ENCODE assay signal across 1 cellular context in the genomic region with DNA sequence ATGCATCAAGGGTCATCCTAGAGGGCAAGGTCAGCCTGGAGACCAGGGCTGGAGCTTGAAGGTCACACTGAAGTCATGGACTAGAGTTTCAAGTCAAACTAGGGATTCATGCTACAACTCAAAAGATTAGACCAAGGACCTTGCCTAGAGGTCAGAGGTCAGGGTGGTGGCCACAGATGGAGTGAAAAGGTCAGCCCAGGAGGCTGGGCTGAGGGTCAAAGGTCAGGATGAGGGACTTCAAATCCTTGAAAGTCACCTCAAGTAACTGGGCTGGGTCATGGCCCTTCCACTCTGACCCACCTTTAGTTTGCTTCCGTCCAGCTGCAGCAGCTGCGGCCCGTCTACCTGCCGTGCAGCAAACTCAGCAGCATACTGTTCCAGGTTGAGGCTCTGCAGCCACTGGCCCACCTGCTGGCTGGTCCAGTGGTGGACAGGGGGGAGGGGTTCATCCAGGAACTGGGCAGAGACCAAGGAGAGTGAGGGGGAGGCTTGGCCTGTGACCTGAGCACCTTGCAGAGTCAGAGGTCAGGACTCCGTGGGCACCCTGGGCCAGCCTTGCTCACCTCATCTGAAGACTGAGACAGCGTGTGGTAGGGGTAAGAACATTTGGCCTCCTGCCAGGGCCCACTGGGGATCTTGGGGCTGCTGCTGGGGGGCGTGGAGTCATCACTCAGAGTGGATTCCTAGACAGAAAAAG.
TF ChIP-seq lines count a peak whose summit lies in the region.

No MANE protein-coding gene starts in this region.

TF ChIP-seq in HepG2, 621 proteins besides CTCF, POLR2A, EP300 and RAD21 (continues in another document):
- TF ChIP-seq SPEN (CRISPR knock-in tag; IDR thresholded peaks at IDR 0.05; ENCODE audit: low read depth) (0 out of 2 replicates have a peak, but pooled peaks have one; percentile 7), ZNF382 (CRISPR knock-in tag; IDR thresholded peaks at IDR 0.05; ENCODE audit: borderline replicate concordance) (no peak), ZNF781 (CRISPR knock-in tag; IDR thresholded peaks at IDR 0.05; ENCODE audit: borderline replicate concordance, not compliant biosample characterization) (peak; percentile 54), ZNF768 (CRISPR knock-in tag; IDR thresholded peaks at IDR 0.05) (0 out of 2 replicates have a peak, but pooled peaks have one; percentile 17), RBM22 (optimal IDR thresholded peaks at IDR 0.05; ENCODE audit: low read length) (no peak), MYNN (CRISPR knock-in tag; IDR thresholded peaks at IDR 0.05; ENCODE audit: low read depth) (no peak), LCORL (IDR thresholded peaks at IDR 0.05) (no peak), LCORL (CRISPR knock-in tag; IDR thresholded peaks at IDR 0.05) (0 out of 2 replicates have a peak, but pooled peaks have one; percentile 46), ZKSCAN1 (IDR thresholded peaks at IDR 0.05; ENCODE audit: low read length) (no peak), ZSCAN21 (CRISPR knock-in tag; IDR thresholded peaks at IDR 0.05; ENCODE audit: borderline replicate concordance) (peak; percentile 19; the same call in 1 of the 2 replicates), ZNF329 (CRISPR knock-in tag; IDR thresholded peaks at IDR 0.05; ENCODE audit: low read depth) (no peak), ZNF350 (CRISPR knock-in tag; IDR thresholded peaks at IDR 0.05; ENCODE audit: borderline replicate concordance, low read depth) (0 out of 2 replicates have a peak, but pooled peaks have one; percentile 15), ESRRA (CRISPR knock-in tag; IDR thresholded peaks at IDR 0.05; ENCODE audit: low read depth) (peak; percentile 55; the same call in 1 of the 2 replicates), HNF4A (CRISPR knock-in tag; IDR thresholded peaks at IDR 0.05) (peak; percentile 43; the same call in 1 of the 2 replicates), MTA1 (CRISPR knock-in tag; IDR thresholded peaks at IDR 0.05; ENCODE audit: borderline replicate concordance) (no peak), NR2C2 (CRISPR knock-in tag; IDR thresholded peaks at IDR 0.05; ENCODE audit: borderline replicate concordance) (peak; percentile 57; the same call in 1 of the 2 replicates), ZNF713 (CRISPR knock-in tag; IDR thresholded peaks at IDR 0.05) (no peak), ZNF407 (CRISPR knock-in tag; IDR thresholded peaks at IDR 0.05; ENCODE audit: not compliant biosample characterization) (no peak), ZNF280B (CRISPR knock-in tag; IDR thresholded peaks at IDR 0.05; ENCODE audit: borderline replicate concordance) (0 out of 2 replicates have a peak, but pooled peaks have one; percentile 19), CBX1 (IDR thresholded peaks at IDR 0.05; ENCODE audit: low read depth) (peak; percentile 20), PITX1 (CRISPR knock-in tag; IDR thresholded peaks at IDR 0.05) (peak; percentile 34; the same call in 1 of the 2 replicates), SALL1 (CRISPR knock-in tag; IDR thresholded peaks at IDR 0.05) (peak; percentile 8; the same call in 1 of the 2 replicates), ZNF7 (CRISPR knock-in tag; IDR thresholded peaks at IDR 0.05) (no peak), POLR2AphosphoS2 (IDR thresholded peaks at IDR 0.05; ENCODE audit: low read depth, low read length) (no peak), FOXA3 (CRISPR knock-in tag; IDR thresholded peaks at IDR 0.05) (no peak), AGO1 (IDR thresholded peaks at IDR 0.05; ENCODE audit: low read depth, low read length, poor library complexity, severe bottlenecking) (peak; percentile 75), POLR2G (IDR thresholded peaks at IDR 0.05; ENCODE audit: low read depth, low read length) (no peak), KDM5B (CRISPR knock-in tag; IDR thresholded peaks at IDR 0.05; ENCODE audit: borderline replicate concordance) (0 out of 2 replicates have a peak, but pooled peaks have one; percentile 44), ZNF790 (CRISPR knock-in tag; IDR thresholded peaks at IDR 0.05; ENCODE audit: borderline replicate concordance) (no peak), HES4 (CRISPR knock-in tag; IDR thresholded peaks at IDR 0.05; ENCODE audit: borderline replicate concordance) (no peak), ZC3H13 (CRISPR knock-in tag; IDR thresholded peaks at IDR 0.05) (0 out of 2 replicates have a peak, but pooled peaks have one; percentile 11), MAZ (IDR thresholded peaks at IDR 0.05; ENCODE audit: borderline replicate concordance, low read depth, low read length) (no peak), MAZ (CRISPR knock-in tag; IDR thresholded peaks at IDR 0.05; ENCODE audit: low read depth) (0 out of 2 replicates have a peak, but pooled peaks have one; percentile 22), NR2F2 (IDR thresholded peaks at IDR 0.05; ENCODE audit: borderline replicate concordance, low read depth) (peak; percentile 65), ZNF557 (CRISPR knock-in tag; IDR thresholded peaks at IDR 0.05) (no peak), KDM2A (CRISPR knock-in tag; IDR thresholded peaks at IDR 0.05; ENCODE audit: borderline replicate concordance, low read depth) (0 out of 2 replicates have a peak, but pooled peaks have one; percentile 37), ZNF451 (CRISPR knock-in tag; IDR thresholded peaks at IDR 0.05) (0 out of 2 replicates have a peak, but pooled peaks have one; percentile 12), MAF1 (CRISPR knock-in tag; IDR thresholded peaks at IDR 0.05; ENCODE audit: borderline replicate concordance) (no peak), NONO (IDR thresholded peaks at IDR 0.05) (no peak), NONO (CRISPR knock-in tag; conservative IDR thresholded peaks at IDR 0.05) (0 out of 2 replicates have a peak, but pooled peaks have one; percentile 28)
- TF ChIP-seq, protein P1, sequence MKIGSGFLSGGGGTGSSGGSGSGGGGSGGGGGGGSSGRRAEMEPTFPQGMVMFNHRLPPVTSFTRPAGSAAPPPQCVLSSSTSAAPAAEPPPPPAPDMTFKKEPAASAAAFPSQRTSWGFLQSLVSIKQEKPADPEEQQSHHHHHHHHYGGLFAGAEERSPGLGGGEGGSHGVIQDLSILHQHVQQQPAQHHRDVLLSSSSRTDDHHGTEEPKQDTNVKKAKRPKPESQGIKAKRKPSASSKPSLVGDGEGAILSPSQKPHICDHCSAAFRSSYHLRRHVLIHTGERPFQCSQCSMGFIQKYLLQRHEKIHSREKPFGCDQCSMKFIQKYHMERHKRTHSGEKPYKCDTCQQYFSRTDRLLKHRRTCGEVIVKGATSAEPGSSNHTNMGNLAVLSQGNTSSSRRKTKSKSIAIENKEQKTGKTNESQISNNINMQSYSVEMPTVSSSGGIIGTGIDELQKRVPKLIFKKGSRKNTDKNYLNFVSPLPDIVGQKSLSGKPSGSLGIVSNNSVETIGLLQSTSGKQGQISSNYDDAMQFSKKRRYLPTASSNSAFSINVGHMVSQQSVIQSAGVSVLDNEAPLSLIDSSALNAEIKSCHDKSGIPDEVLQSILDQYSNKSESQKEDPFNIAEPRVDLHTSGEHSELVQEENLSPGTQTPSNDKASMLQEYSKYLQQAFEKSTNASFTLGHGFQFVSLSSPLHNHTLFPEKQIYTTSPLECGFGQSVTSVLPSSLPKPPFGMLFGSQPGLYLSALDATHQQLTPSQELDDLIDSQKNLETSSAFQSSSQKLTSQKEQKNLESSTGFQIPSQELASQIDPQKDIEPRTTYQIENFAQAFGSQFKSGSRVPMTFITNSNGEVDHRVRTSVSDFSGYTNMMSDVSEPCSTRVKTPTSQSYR (CRISPR knock-in tag; IDR thresholded peaks at IDR 0.05; ENCODE audit: borderline replicate concordance) = peak; percentile 18; the same call in 1 of the 2 replicates
- TF ChIP-seq, protein P2, sequence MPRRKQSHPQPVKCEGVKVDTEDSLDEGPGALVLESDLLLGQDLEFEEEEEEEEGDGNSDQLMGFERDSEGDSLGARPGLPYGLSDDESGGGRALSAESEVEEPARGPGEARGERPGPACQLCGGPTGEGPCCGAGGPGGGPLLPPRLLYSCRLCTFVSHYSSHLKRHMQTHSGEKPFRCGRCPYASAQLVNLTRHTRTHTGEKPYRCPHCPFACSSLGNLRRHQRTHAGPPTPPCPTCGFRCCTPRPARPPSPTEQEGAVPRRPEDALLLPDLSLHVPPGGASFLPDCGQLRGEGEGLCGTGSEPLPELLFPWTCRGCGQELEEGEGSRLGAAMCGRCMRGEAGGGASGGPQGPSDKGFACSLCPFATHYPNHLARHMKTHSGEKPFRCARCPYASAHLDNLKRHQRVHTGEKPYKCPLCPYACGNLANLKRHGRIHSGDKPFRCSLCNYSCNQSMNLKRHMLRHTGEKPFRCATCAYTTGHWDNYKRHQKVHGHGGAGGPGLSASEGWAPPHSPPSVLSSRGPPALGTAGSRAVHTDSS (CRISPR knock-in tag; conservative IDR thresholded peaks at IDR 0.05) = no peak
- TF ChIP-seq, protein P3, sequence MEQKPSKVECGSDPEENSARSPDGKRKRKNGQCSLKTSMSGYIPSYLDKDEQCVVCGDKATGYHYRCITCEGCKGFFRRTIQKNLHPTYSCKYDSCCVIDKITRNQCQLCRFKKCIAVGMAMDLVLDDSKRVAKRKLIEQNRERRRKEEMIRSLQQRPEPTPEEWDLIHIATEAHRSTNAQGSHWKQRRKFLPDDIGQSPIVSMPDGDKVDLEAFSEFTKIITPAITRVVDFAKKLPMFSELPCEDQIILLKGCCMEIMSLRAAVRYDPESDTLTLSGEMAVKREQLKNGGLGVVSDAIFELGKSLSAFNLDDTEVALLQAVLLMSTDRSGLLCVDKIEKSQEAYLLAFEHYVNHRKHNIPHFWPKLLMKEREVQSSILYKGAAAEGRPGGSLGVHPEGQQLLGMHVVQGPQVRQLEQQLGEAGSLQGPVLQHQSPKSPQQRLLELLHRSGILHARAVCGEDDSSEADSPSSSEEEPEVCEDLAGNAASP (CRISPR knock-in tag; IDR thresholded peaks at IDR 0.05; ENCODE audit: borderline replicate concordance) = 0 out of 2 replicates have a peak, but pooled peaks have one; percentile 25
- TF ChIP-seq, protein P4, sequence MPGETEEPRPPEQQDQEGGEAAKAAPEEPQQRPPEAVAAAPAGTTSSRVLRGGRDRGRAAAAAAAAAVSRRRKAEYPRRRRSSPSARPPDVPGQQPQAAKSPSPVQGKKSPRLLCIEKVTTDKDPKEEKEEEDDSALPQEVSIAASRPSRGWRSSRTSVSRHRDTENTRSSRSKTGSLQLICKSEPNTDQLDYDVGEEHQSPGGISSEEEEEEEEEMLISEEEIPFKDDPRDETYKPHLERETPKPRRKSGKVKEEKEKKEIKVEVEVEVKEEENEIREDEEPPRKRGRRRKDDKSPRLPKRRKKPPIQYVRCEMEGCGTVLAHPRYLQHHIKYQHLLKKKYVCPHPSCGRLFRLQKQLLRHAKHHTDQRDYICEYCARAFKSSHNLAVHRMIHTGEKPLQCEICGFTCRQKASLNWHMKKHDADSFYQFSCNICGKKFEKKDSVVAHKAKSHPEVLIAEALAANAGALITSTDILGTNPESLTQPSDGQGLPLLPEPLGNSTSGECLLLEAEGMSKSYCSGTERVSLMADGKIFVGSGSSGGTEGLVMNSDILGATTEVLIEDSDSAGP (CRISPR knock-in tag; IDR thresholded peaks at IDR 0.05; ENCODE audit: borderline replicate concordance) = peak; percentile 31; the same call in 1 of the 2 replicates
